Comparison of ENCODE assay signal across 1 cellular context in genomic region chr2:39615675-39616074, GRCh38.
TF ChIP-seq lines count a peak whose summit lies in the region.

No MANE protein-coding gene starts in this region.

TF ChIP-seq in WTC11, 78 proteins besides CTCF, POLR2A, EP300 and RAD21 (continued from another document):
- no peak for TF ChIP-seq IRF1 (CRISPR knock-in tag; IDR thresholded peaks at IDR 0.05)
- TF ChIP-seq ZMAT4 (CRISPR knock-in tag; IDR thresholded peaks at IDR 0.05), result no peak
- TF ChIP-seq NR3C1 (CRISPR knock-in tag; conservative IDR thresholded peaks at IDR 0.05; ENCODE audit: low read depth), result no peak
- no peak for TF ChIP-seq ESRRA (CRISPR knock-in tag; IDR thresholded peaks at IDR 0.05; ENCODE audit: borderline replicate concordance)
- no peak for TF ChIP-seq CBFB (CRISPR knock-in tag; IDR thresholded peaks at IDR 0.05; ENCODE audit: low read depth)
- no peak for TF ChIP-seq ZNF396 (CRISPR knock-in tag; IDR thresholded peaks at IDR 0.05; ENCODE audit: borderline replicate concordance)
